18 cellular contexts compared by ENCODE assay signal in the genomic region with DNA sequence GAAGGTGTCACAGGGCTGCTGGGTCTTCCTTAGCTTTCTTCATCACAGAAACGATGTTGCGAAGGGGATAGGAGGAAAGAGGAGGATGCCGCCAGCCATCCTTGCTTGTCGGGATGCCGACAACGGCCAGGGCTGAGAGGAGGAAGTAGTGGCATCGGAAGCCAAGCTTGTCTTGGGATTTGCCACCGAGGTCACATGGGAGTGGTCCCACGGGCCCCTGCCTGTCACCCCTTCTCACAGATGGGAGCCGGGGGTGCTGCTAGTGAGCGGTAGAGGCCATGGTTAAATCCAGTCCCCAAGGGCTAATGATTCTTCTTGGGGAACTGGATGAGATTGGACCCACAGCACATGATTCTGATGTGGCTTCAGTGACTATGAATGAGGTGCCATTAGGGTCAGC.
DNase-seq lines count a peak whose midpoint lies in the region; ATAC-seq and TF ChIP-seq lines count a peak whose summit lies in the region.
"Had no signal": no experiment of that assay in that cellular context is flagged by ENCODE, and none has a peak within 500 bp of the region (broad histone marks: within the 10 kb centered on the region; RNA-seq: fewer than 3 reads in every experiment).

No MANE protein-coding gene starts in this region.

- H3K9me3 ChIP-seq in BLaER1 (peaks cover 11% of the 10 kb centered on the region), Karpas-422 (ENCODE audit: low read length) (peaks cover 8% of the 10 kb centered on the region; the same call in 1 of the 2 replicates), osteoblast (ENCODE audit: low read depth, low read length) (no peaks in the 10 kb centered on the region), upper lobe of right lung (no peaks in the 10 kb centered on the region)

- H3K36me3 Mint-ChIP-seq in endothelial cell (ENCODE audit: low read depth, unreplicated experiment) = no peaks in the 10 kb centered on the region
- H3K36me3 Mint-ChIP-seq: CD14-positive monocyte; CD8-positive, alpha-beta memory T cell had no signal

- peaks cover 5% of the 10 kb centered on the region for H3K27me3 Mint-ChIP-seq in endothelial cell (ENCODE audit: unreplicated experiment)

- H3K4me3 ChIP-seq in BLaER1 (no peak overlapping the region), Karpas-422 (ENCODE audit: low read length) (no peak overlapping the region), osteoblast (ENCODE audit: insufficient read depth, low read length) (no peak overlapping the region), upper lobe of right lung (no peak overlapping the region)
- H3K4me3 ChIP-seq: GM12878, GM23248 had no signal

- no peaks in the 10 kb centered on the region for H3K79me2 ChIP-seq in Karpas-422 (ENCODE audit: low read length)
- H3K79me2 ChIP-seq in osteoblast (ENCODE audit: insufficient read depth, low read length) = no peaks in the 10 kb centered on the region

- intact Hi-C loops in upper lobe of right lung (cut with DNase I) = loop anchor here (10.0 kb wide), 1 partner anchor 453 kb away; no protein-coding TSS in a partner anchor

- no peak overlapping the region for H3K27ac Mint-ChIP-seq in endothelial cell (ENCODE audit: unreplicated experiment)
- H3K27ac Mint-ChIP-seq: CD14-positive monocyte; CD4-positive, alpha-beta T cell; CD8-positive, alpha-beta memory T cell had no signal

- no peaks in the 10 kb centered on the region for H3K36me3 ChIP-seq in BLaER1
- H3K36me3 ChIP-seq in Karpas-422 (ENCODE audit: insufficient read depth, low read length) = no peaks in the 10 kb centered on the region
- H3K36me3 ChIP-seq in osteoblast (ENCODE audit: insufficient read depth, low read length) = no peaks in the 10 kb centered on the region
- H3K36me3 ChIP-seq in upper lobe of right lung = no peaks in the 10 kb centered on the region

- H4K20me1 ChIP-seq in BLaER1 (peaks cover 45% of the 10 kb centered on the region; the same call in 1 of the 2 replicates), Karpas-422 (ENCODE audit: insufficient read depth, low read depth, low read length) (peaks cover 8% of the 10 kb centered on the region; the same call in 1 of the 2 replicates), osteoblast (ENCODE audit: insufficient read depth, low read length) (no peaks in the 10 kb centered on the region)

- H2AFZ ChIP-seq in Karpas-422 (ENCODE audit: low read length) (no peak overlapping the region), osteoblast (ENCODE audit: low read length) (no peak overlapping the region)
- H2AFZ ChIP-seq: GM23248 had no signal

- ATAC-seq in upper lobe of right lung = no peak
- no peak for ATAC-seq in GM21529 (IDR thresholded peaks at IDR 0.05; ENCODE audit: unreplicated experiment)
- no peak for ATAC-seq in GM19324 (IDR thresholded peaks at IDR 0.05; ENCODE audit: low FRiP score, unreplicated experiment)
- ATAC-seq: GM12878 had no signal

- DNase-seq in Karpas-422 (no peak), osteoblast (ENCODE audit: insufficient read length, low spot score, missing footprints) (peak; percentile 54), upper lobe of right lung (peak; percentile 40), endothelial cell (ENCODE audit: low spot score) (no peak)
- DNase-seq: CD4-positive, alpha-beta T cell; CD8-positive, alpha-beta memory T cell; DMS 273 treated with DMSO at 0.1 percent for 48 hours; DMS79; EL; GDM1; GM23248; H7; HCEC 1CT had no signal

- no peak overlapping the region for H3K9ac ChIP-seq in BLaER1
- H3K9ac ChIP-seq in Karpas-422 (ENCODE audit: low read length) = 0 out of 2 replicates have a peak overlapping the region, but pooled peaks have one; percentile 1
- H3K9ac ChIP-seq: GM23248 had no signal

- H3K4me1 ChIP-seq in BLaER1 (peaks cover 57% of the 10 kb centered on the region), Karpas-422 (ENCODE audit: low read length) (peaks cover 50% of the 10 kb centered on the region), osteoblast (ENCODE audit: insufficient read depth, low read length) (peaks cover under 1% of the 10 kb centered on the region), upper lobe of right lung (no peaks in the 10 kb centered on the region)

- H3K27me3 ChIP-seq in BLaER1 (peaks cover 63% of the 10 kb centered on the region), Karpas-422 (ENCODE audit: low read length) (peaks cover 8% of the 10 kb centered on the region; the same call in 1 of the 2 replicates), osteoblast (ENCODE audit: insufficient read depth, low read length) (no peaks in the 10 kb centered on the region), upper lobe of right lung (no peaks in the 10 kb centered on the region)

- no peaks in the 10 kb centered on the region for H3K4me1 Mint-ChIP-seq in endothelial cell (ENCODE audit: unreplicated experiment)
- H3K4me1 Mint-ChIP-seq: CD14-positive monocyte; CD8-positive, alpha-beta memory T cell had no signal

- H3K4me3 Mint-ChIP-seq in endothelial cell (ENCODE audit: unreplicated experiment) = no peak overlapping the region
- H3K4me3 Mint-ChIP-seq: CD14-positive monocyte; CD4-positive, alpha-beta T cell; CD8-positive, alpha-beta memory T cell had no signal

- no peaks in the 10 kb centered on the region for H3K9me3 Mint-ChIP-seq in endothelial cell (ENCODE audit: unreplicated experiment)
- H3K9me3 Mint-ChIP-seq: CD4-positive, alpha-beta T cell; CD8-positive, alpha-beta memory T cell had no signal

- TF ChIP-seq CTCF in osteoblast (IDR thresholded peaks at IDR 0.05; ENCODE audit: extremely low read depth, low read depth, low read length) = no peak
- no peak for TF ChIP-seq CTCF in upper lobe of right lung (IDR thresholded peaks at IDR 0.05)
- no peak for TF ChIP-seq CTCF in endothelial cell (IDR thresholded peaks at IDR 0.05; ENCODE audit: unreplicated experiment)

- H3K4me2 ChIP-seq in BLaER1 = peak overlapping the region; percentile 57
- peak overlapping the region; percentile 63 for H3K4me2 ChIP-seq in Karpas-422 (ENCODE audit: low read depth, low read length, poor library complexity, severe bottlenecking)
- no peak overlapping the region for H3K4me2 ChIP-seq in osteoblast (ENCODE audit: insufficient read depth, low read length)

- no peak overlapping the region for H3K27ac ChIP-seq in BLaER1
- H3K27ac ChIP-seq in Karpas-422 (ENCODE audit: low read length) = no peak overlapping the region
- no peak overlapping the region for H3K27ac ChIP-seq in osteoblast (ENCODE audit: low read depth, low read length)
- H3K27ac ChIP-seq in upper lobe of right lung = no peak overlapping the region
- H3K27ac ChIP-seq: GM23248 had no signal

- no peaks in the 10 kb centered on the region for H3K9me2 ChIP-seq in Karpas-422 (replicated peaks; ENCODE audit: insufficient read depth, low read length)

Comparison
In these comparisons a context has a peak if more than half of its experiments do, and no peak if none do; other contexts are left out.
1. DNase-seq: peak in osteoblast (single experiment) and upper lobe of right lung (single experiment); none in Karpas-422 (single experiment) and endothelial cell (single experiment).